1 cellular context compared by ENCODE assay signal in genomic region chr19:2578911-2579677, GRCh38.
TF ChIP-seq lines count a peak whose summit lies in the region.

No MANE protein-coding gene starts in this region.

TF ChIP-seq in HepG2, 621 proteins besides CTCF, POLR2A, EP300 and RAD21 (continued from another document and continues in another):
- TF ChIP-seq LRRFIP1 (CRISPR knock-in tag; conservative IDR thresholded peaks at IDR 0.05): no peak
- TF ChIP-seq ZNF235 (CRISPR knock-in tag; IDR thresholded peaks at IDR 0.05; ENCODE audit: borderline replicate concordance): no peak
- TF ChIP-seq ZNF543 (CRISPR knock-in tag; IDR thresholded peaks at IDR 0.05): peak; percentile 57; the same call in 1 of the 2 replicates
- TF ChIP-seq ZNF232 (CRISPR knock-in tag; IDR thresholded peaks at IDR 0.05; ENCODE audit: borderline replicate concordance): peak; percentile 60
- TF ChIP-seq ZNF615 (CRISPR knock-in tag; IDR thresholded peaks at IDR 0.05; ENCODE audit: borderline replicate concordance): no peak
- peak; percentile 67 for TF ChIP-seq PRDM15 (CRISPR knock-in tag; IDR thresholded peaks at IDR 0.05)
- no peak; the same call in 1 of the 2 replicates for TF ChIP-seq HBP1 (CRISPR knock-in tag; IDR thresholded peaks at IDR 0.05; ENCODE audit: low read depth)
- TF ChIP-seq DRAP1 (CRISPR knock-in tag; IDR thresholded peaks at IDR 0.05): peak; percentile 57
- TF ChIP-seq ZNF616 (CRISPR knock-in tag; IDR thresholded peaks at IDR 0.05; ENCODE audit: low read depth): no peak
- TF ChIP-seq ATF1 (CRISPR knock-in tag; IDR thresholded peaks at IDR 0.05): no peak
- peak; percentile 20; the same call in 1 of the 2 replicates for TF ChIP-seq ZIK1 (CRISPR knock-in tag; IDR thresholded peaks at IDR 0.05; ENCODE audit: borderline replicate concordance, low read depth)
- no peak for TF ChIP-seq KIAA2018 (CRISPR knock-in tag; IDR thresholded peaks at IDR 0.05; ENCODE audit: borderline replicate concordance)
- TF ChIP-seq PAF1 (CRISPR knock-in tag; IDR thresholded peaks at IDR 0.05): no peak
- TF ChIP-seq SMYD3 (CRISPR knock-in tag; IDR thresholded peaks at IDR 0.05): peak; percentile 22; the same call in 1 of the 2 replicates
- TF ChIP-seq ZMYM3 (CRISPR knock-in tag; IDR thresholded peaks at IDR 0.05): peak; percentile 54
- peak; percentile 90 for TF ChIP-seq MYC (CRISPR knock-in tag; IDR thresholded peaks at IDR 0.05; ENCODE audit: borderline replicate concordance)
- no peak for TF ChIP-seq ZNF576 (CRISPR knock-in tag; IDR thresholded peaks at IDR 0.05)
- TF ChIP-seq PRDM4 (CRISPR knock-in tag; IDR thresholded peaks at IDR 0.05; ENCODE audit: borderline replicate concordance): no peak
- no peak; the same call in 1 of the 2 replicates for TF ChIP-seq RFXAP (CRISPR knock-in tag; IDR thresholded peaks at IDR 0.05; ENCODE audit: borderline replicate concordance)
- no peak for TF ChIP-seq U2AF1 (optimal IDR thresholded peaks at IDR 0.05; ENCODE audit: low read depth, low read length)
- no peak for TF ChIP-seq ZMAT5 (CRISPR knock-in tag; IDR thresholded peaks at IDR 0.05; ENCODE audit: borderline replicate concordance, low read depth)
- TF ChIP-seq HNF1A (IDR thresholded peaks at IDR 0.05; ENCODE audit: low read depth): no peak
- peak; percentile 78; the same call in 1 of the 2 replicates for TF ChIP-seq HNF1A (CRISPR knock-in tag; IDR thresholded peaks at IDR 0.05; ENCODE audit: borderline replicate concordance)
- TF ChIP-seq PHF8 (CRISPR knock-in tag; IDR thresholded peaks at IDR 0.05): peak; percentile 55
- TF ChIP-seq ZNF225 (CRISPR knock-in tag; IDR thresholded peaks at IDR 0.05): no peak
- peak; percentile 77 for TF ChIP-seq NR2C2 (CRISPR knock-in tag; IDR thresholded peaks at IDR 0.05; ENCODE audit: borderline replicate concordance)
- peak; percentile 78 for TF ChIP-seq XRCC5 (optimal IDR thresholded peaks at IDR 0.05; ENCODE audit: low read length)
